8 cellular contexts compared by ENCODE assay signal in the genomic region with DNA sequence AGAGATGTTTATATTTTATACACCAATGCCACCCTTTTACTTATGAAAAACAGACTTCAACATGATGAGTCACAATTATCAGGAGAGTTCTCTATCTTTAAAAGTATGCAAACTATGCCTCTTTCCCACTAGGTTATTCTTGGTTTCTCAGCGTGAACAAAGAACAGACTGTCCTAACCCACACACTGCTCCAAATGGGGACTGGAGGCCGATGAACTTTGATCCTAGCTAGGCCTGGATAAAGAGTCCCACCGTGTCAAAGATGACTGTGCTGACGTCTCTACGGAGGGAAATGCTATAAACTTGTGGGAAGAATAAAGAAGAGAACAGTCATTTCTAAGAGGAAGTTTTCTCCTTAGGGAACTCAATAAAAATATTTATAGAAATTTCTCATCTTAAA.
A peak's percentile ranks its signal among the peaks of the same experiment; 100 is the strongest.
DNase-seq lines count a peak whose midpoint lies in the region; ATAC-seq and TF ChIP-seq lines count a peak whose summit lies in the region.

No MANE protein-coding gene starts in this region.

- H3K4me3 ChIP-seq in cardiac fibroblast (replicated peaks in 1 of 2; ENCODE audit: low read depth in 2 of 2, low read length in 2 of 2) (no peak overlapping the region), lower lobe of right lung (no peak overlapping the region)

- H3K4me1 ChIP-seq in lower lobe of right lung = peaks cover 5% of the 10 kb centered on the region

- TF ChIP-seq CTCF in cardiac fibroblast (IDR thresholded peaks at IDR 0.05; ENCODE audit: low read depth, low read length) = no peak
- TF ChIP-seq CTCF in lower lobe of right lung (IDR thresholded peaks at IDR 0.05) = no peak

- peak overlapping the region; percentile 68 for H3K27ac ChIP-seq in lower lobe of right lung

- no peaks in the 10 kb centered on the region for H3K9me3 ChIP-seq in lower lobe of right lung

- H3K36me3 ChIP-seq in lower lobe of right lung = peaks cover 8% of the 10 kb centered on the region

- DNase-seq in Daoy (ENCODE audit: low read depth) = peak; percentile 83
- DNase-seq in cardiac fibroblast (ENCODE audit: low read depth in 2 of 2) = peak; percentile 99
- no peak for DNase-seq in lower lobe of right lung
- DNase-seq in activated gamma-delta T cell treated with Interleukin-2 at 50 U/mL for 16 hours = no peak
- DNase-seq in NCI-H1436 (lab: John Stamatoyannopoulos, UW) = no peak
- no peak for DNase-seq in activated naive CD4-positive, alpha-beta T cell treated with Interleukin-2 at 50 U/mL for 16 hours

- intact Hi-C loops in lower lobe of right lung (cut with DNase I) = no loop called here

- no peaks in the 10 kb centered on the region for H3K27me3 ChIP-seq in lower lobe of right lung (ENCODE audit: low read depth)

- ATAC-seq in HG03378 (IDR thresholded peaks at IDR 0.05; ENCODE audit: unreplicated experiment) = peak; percentile 69
- peak; percentile 91 to 93 for ATAC-seq in lower lobe of right lung
- ATAC-seq in HG03521 (IDR thresholded peaks at IDR 0.05; ENCODE audit: unreplicated experiment) = no peak

Comparison
In these comparisons a context has a peak if more than half of its experiments do, and no peak if none do; other contexts are left out.
1. DNase-seq: peak in Daoy (single experiment) and cardiac fibroblast (2 of 2); none in lower lobe of right lung (single experiment), activated gamma-delta T cell treated with Interleukin-2 at 50 U/mL for 16 hours (single experiment), NCI-H1436 (single experiment) and activated naive CD4-positive, alpha-beta T cell treated with Interleukin-2 at 50 U/mL for 16 hours (single experiment).